Comparison of ENCODE assay signal across 8 cellular contexts in genomic region chr1:33348194-33348593, GRCh38. TPM values are rescaled to one million over a fixed set of nuclear protein-coding genes. Genes with fewer than 3 reads are reported as not detected.
DNase-seq lines count a peak whose midpoint lies in the region; ATAC-seq and TF ChIP-seq lines count a peak whose summit lies in the region.

No MANE protein-coding gene starts in this region.

- H3K4me3 Mint-ChIP-seq in activated CD8-positive, alpha-beta memory T cell treated with anti-CD3 and anti-CD28 coated beads, Interleukin-2, amount 10 ng/mL, durations not matched to agents 7 days and 5 days, result peak overlapping the region; percentile 77
- H3K4me3 Mint-ChIP-seq in activated naive CD8-positive, alpha-beta T cell treated with anti-CD3 and anti-CD28 coated beads, Interleukin-2, amount 50 U/mL, for 24 hours, result peak overlapping the region; percentile 87

- ATAC-seq in activated CD8-positive, alpha-beta memory T cell treated with anti-CD3 and anti-CD28 coated beads, Interleukin-2, amount 10 ng/mL, durations not matched to agents 7 days and 5 days, result no peak
- no peak for ATAC-seq in activated naive CD8-positive, alpha-beta T cell treated with anti-CD3 and anti-CD28 coated beads, Interleukin-2, amount 50 U/mL, for 24 hours
- ATAC-seq in GM21619 (IDR thresholded peaks at IDR 0.05; ENCODE audit: unreplicated experiment), result no peak

- H3K27me3 ChIP-seq in tibial artery, result no peaks in the 10 kb centered on the region

- intact Hi-C loops in tibial artery (cut with DNase I; ENCODE audit: low total_unique reads), result no loop called here

- no peaks in the 10 kb centered on the region for H3K27me3 Mint-ChIP-seq in activated CD8-positive, alpha-beta memory T cell treated with anti-CD3 and anti-CD28 coated beads, Interleukin-2, amount 10 ng/mL, durations not matched to agents 7 days and 5 days
- peaks cover 6% of the 10 kb centered on the region for H3K27me3 Mint-ChIP-seq in activated naive CD8-positive, alpha-beta T cell treated with anti-CD3 and anti-CD28 coated beads, Interleukin-2, amount 50 U/mL, for 24 hours

- H3K4me1 ChIP-seq in tibial artery, result peaks cover 0 to 53% (median 37%) of the 10 kb centered on the region in 4 donors

- CTCF ChIA-PET in activated CD8-positive, alpha-beta memory T cell treated with anti-CD3 and anti-CD28 coated beads, Interleukin-2, amount 10 ng/mL, durations not matched to agents 7 days and 5 days (lab: Charles Lee), result interaction anchor here (0.8 to 1.4 kb wide), 2 partner anchors 16 to 53 kb away, joined by 3 to 9 read pairs; no protein-coding TSS in a partner anchor

- H3K27ac Mint-ChIP-seq in activated CD8-positive, alpha-beta memory T cell treated with anti-CD3 and anti-CD28 coated beads, Interleukin-2, amount 10 ng/mL, durations not matched to agents 7 days and 5 days, result no peak overlapping the region
- peak overlapping the region; percentile 76 for H3K27ac Mint-ChIP-seq in activated naive CD8-positive, alpha-beta T cell treated with anti-CD3 and anti-CD28 coated beads, Interleukin-2, amount 50 U/mL, for 24 hours

- peak overlapping the region; percentile 95 to 98 for H3K27ac ChIP-seq in tibial artery

- no peaks in the 10 kb centered on the region for H3K9me3 ChIP-seq in tibial artery

- peaks cover 0 to 8% (median 4%) of the 10 kb centered on the region in 3 donors for H3K36me3 ChIP-seq in tibial artery

- no peaks in the 10 kb centered on the region for H3K9me3 Mint-ChIP-seq in activated CD8-positive, alpha-beta memory T cell treated with anti-CD3 and anti-CD28 coated beads, Interleukin-2, amount 10 ng/mL, durations not matched to agents 7 days and 5 days (ENCODE audit: low read depth)
- H3K9me3 Mint-ChIP-seq in activated naive CD8-positive, alpha-beta T cell treated with anti-CD3 and anti-CD28 coated beads, Interleukin-2, amount 50 U/mL, for 24 hours, result no peaks in the 10 kb centered on the region

- no peak for DNase-seq in activated CD8-positive, alpha-beta memory T cell treated with anti-CD3 and anti-CD28 coated beads, Interleukin-2, amount 10 ng/mL, durations not matched to agents 7 days and 5 days
- no peak for DNase-seq in activated CD8-positive, alpha-beta memory T cell treated with anti-CD3 and anti-CD28 coated beads, Interleukin-2, amount 50 U/mL, for 4 hours
- no peak for DNase-seq in activated naive CD8-positive, alpha-beta T cell treated with anti-CD3 and anti-CD28 coated beads, Interleukin-2, amount 50 U/mL, for 24 hours
- DNase-seq in kidney tubule cell (ENCODE audit: low spot score) (peak; percentile 76), tibial artery (no peak), NCI-H1694 treated with DMSO at 0.1 percent for 48 hours (lab: John Stamatoyannopoulos, UW) (no peak), NCI-H2081 (lab: John Stamatoyannopoulos, UW) (no peak)

- peaks cover 17% of the 10 kb centered on the region for H3K36me3 Mint-ChIP-seq in activated CD8-positive, alpha-beta memory T cell treated with anti-CD3 and anti-CD28 coated beads, Interleukin-2, amount 10 ng/mL, durations not matched to agents 7 days and 5 days
- peaks cover 22% of the 10 kb centered on the region for H3K36me3 Mint-ChIP-seq in activated naive CD8-positive, alpha-beta T cell treated with anti-CD3 and anti-CD28 coated beads, Interleukin-2, amount 50 U/mL, for 24 hours (ENCODE audit: low read depth)

- TF ChIP-seq CTCF in tibial artery (IDR thresholded peaks at IDR 0.05), result no peak

- H3K4me3 ChIP-seq in tibial artery, result peak overlapping the region; percentile 67 to 96

- peaks cover 52% of the 10 kb centered on the region for H3K4me1 Mint-ChIP-seq in activated CD8-positive, alpha-beta memory T cell treated with anti-CD3 and anti-CD28 coated beads, Interleukin-2, amount 10 ng/mL, durations not matched to agents 7 days and 5 days
- peaks cover 52% of the 10 kb centered on the region for H3K4me1 Mint-ChIP-seq in activated naive CD8-positive, alpha-beta T cell treated with anti-CD3 and anti-CD28 coated beads, Interleukin-2, amount 50 U/mL, for 24 hours

RNA-seq across cellular contexts. Expression of gene A3GALT2, which starts 27.3 kb away (rescaled TPM):
- total RNA-seq in activated CD8-positive, alpha-beta memory T cell treated with anti-CD3 and anti-CD28 coated beads, Interleukin-2, amount 10 ng/mL, durations not matched to agents 7 days and 5 days, result not detected
